12 cellular contexts compared by ENCODE assay signal in genomic region chr2:30631051-30631671, GRCh38.
A peak's percentile ranks its signal among the peaks of the same experiment; 100 is the strongest.
DNase-seq lines count a peak whose midpoint lies in the region; ATAC-seq and TF ChIP-seq lines count a peak whose summit lies in the region.
"Had no signal": no experiment of that assay in that cellular context is flagged by ENCODE, and none has a peak within 500 bp of the region (broad histone marks: within the 10 kb centered on the region; RNA-seq: fewer than 3 reads in every experiment).

No MANE protein-coding gene starts in this region.

- H3K4me1 ChIP-seq in mucosa of descending colon (ENCODE audit: low read depth): no peaks in the 10 kb centered on the region
- H3K4me1 ChIP-seq: testis had no signal

- H3K9me3 ChIP-seq in mucosa of descending colon: no peaks in the 10 kb centered on the region
- H3K9me3 ChIP-seq: testis had no signal

- intact Hi-C loops in mucosa of descending colon (cut with DNase I, micrococcal nuclease): no loop called here

- no peak overlapping the region for H3K4me3 ChIP-seq in GM12864 (ENCODE audit: low read depth, low read length)
- no peak overlapping the region for H3K4me3 ChIP-seq in Jurkat, Clone E6-1 (ENCODE audit: low read length)
- H3K4me3 ChIP-seq in mucosa of descending colon: no peak overlapping the region
- H3K4me3 ChIP-seq: testis had no signal

- H3K36me3 ChIP-seq in mucosa of descending colon (ENCODE audit: low read depth): no peaks in the 10 kb centered on the region

- TF ChIP-seq CTCF in GM12864 (IDR thresholded peaks at IDR 0.05; ENCODE audit: low read depth, low read length, missing control alignments) (no peak), mucosa of descending colon (IDR thresholded peaks at IDR 0.05) (no peak)

- ATAC-seq in GM21423 (IDR thresholded peaks at IDR 0.05; ENCODE audit: unreplicated experiment) (peak; percentile 76), mucosa of descending colon (no peak)

- peak; percentile 24 for DNase-seq in GM12864 (ENCODE audit: low read depth)
- DNase-seq in Jurkat, Clone E6-1 (ENCODE audit: low read depth, low spot score): peak; percentile 64
- DNase-seq in fibroblast of peridontal ligament (ENCODE audit: extremely low read depth): peak; percentile 20
- DNase-seq in mucosa of descending colon: no peak
- no peak for DNase-seq in Ammon's horn (ENCODE audit: low spot score)
- no peak for DNase-seq in nucleus accumbens (lab: John Stamatoyannopoulos, UW)
- DNase-seq in SK-N-DZ (ENCODE audit: low spot score): no peak
- DNase-seq: activated CD4-positive, CD25-positive, alpha-beta regulatory T cell; DMS79 treated with DMSO at 0.1 percent for 48 hours; stimulated activated CD4-positive, alpha-beta T cell treated with anti-CD3 and anti-CD28 coated beads, Interleukin-12 subunit alpha, Interleukin-12 subunit beta, amount 100 ng/mL, for 4 hours; testis had no signal

Comparison
In these comparisons a context has a peak if more than half of its experiments do, and no peak if none do; other contexts are left out.
1. DNase-seq: peak in GM12864 (single experiment), Jurkat, Clone E6-1 (single experiment) and fibroblast of peridontal ligament (single experiment); none in mucosa of descending colon (0 of 3), Ammon's horn (single experiment), nucleus accumbens (0 of 56) and SK-N-DZ (single experiment).